11 cellular contexts compared by ENCODE assay signal in genomic region chr1:109891930-109892329, GRCh38. TPM values are rescaled to one million over a fixed set of nuclear protein-coding genes. Genes with fewer than 3 reads are reported as not detected.
DNase-seq lines count a peak whose midpoint lies in the region; ATAC-seq and TF ChIP-seq lines count a peak whose summit lies in the region.
"Had no signal": no experiment of that assay in that cellular context is flagged by ENCODE, and none has a peak within 500 bp of the region (broad histone marks: within the 10 kb centered on the region; RNA-seq: fewer than 3 reads in every experiment).

No MANE protein-coding gene starts in this region.

- H3K4me1 ChIP-seq in heart right ventricle (peaks cover 9 to 70% (median 51%) of the 10 kb centered on the region in 9 donors), mesenchymal stem cell (ENCODE audit: control insufficient read depth, insufficient read depth, low read depth, low read length) (peaks cover 15% of the 10 kb centered on the region), upper lobe of right lung (peaks cover 42% of the 10 kb centered on the region)
- H3K4me1 ChIP-seq: colonic mucosa, uterus had no signal

- no peaks in the 10 kb centered on the region for H3K9me3 Mint-ChIP-seq in activated naive CD8-positive, alpha-beta T cell treated with anti-CD3 and anti-CD28 coated beads, Interleukin-2, amount 50 U/mL, for 24 hours
- peaks cover 0 to 2% (median 0%) of the 10 kb centered on the region in 9 donors for H3K9me3 Mint-ChIP-seq in naive thymus-derived CD8-positive, alpha-beta T cell

- H2BK5ac ChIP-seq in mesenchymal stem cell (ENCODE audit: low read depth, low read length, poor library complexity, severe bottlenecking) = no peak overlapping the region

- no peak overlapping the region for H3K9ac ChIP-seq in mesenchymal stem cell (ENCODE audit: low read length)

- H2BK12ac ChIP-seq in mesenchymal stem cell (ENCODE audit: low read length in 2 of 2) = peak overlapping the region in 1 of 2 experiments; percentile 22

- intact Hi-C loops in heart right ventricle (cut with DNase I) (loop anchor here in 1 of 10 donors (5.0 kb wide), 1 partner anchor 40 kb away; no protein-coding TSS in a partner anchor), Right ventricle myocardium superior (cut with DNase I) (no loop called here), upper lobe of right lung (cut with DNase I) (no loop called here)

- H3K9me3 ChIP-seq in heart right ventricle = no peaks in the 10 kb centered on the region
- H3K9me3 ChIP-seq in mesenchymal stem cell (ENCODE audit: control insufficient read depth, low read length) = no peaks in the 10 kb centered on the region
- no peaks in the 10 kb centered on the region for H3K9me3 ChIP-seq in upper lobe of right lung
- H3K9me3 ChIP-seq: colonic mucosa, uterus had no signal

- peak overlapping the region; percentile 4 for H2BK120ac ChIP-seq in mesenchymal stem cell (ENCODE audit: low read depth, low read length)

- WGBS in heart right ventricle, 2 donors = 34 to 52% methylated on average over 7 of the region's 7 CpGs
- 79% methylated on average over 7 of the region's 7 CpGs for WGBS in mesenchymal stem cell

- peak overlapping the region in 1 of 2 experiments; percentile 5 for H3K4ac ChIP-seq in mesenchymal stem cell (ENCODE audit: low read depth in 1 of 2, low read length in 2 of 2)

- H3K27ac ChIP-seq in heart right ventricle = peak overlapping the region in 6 of 10 donors; percentile 25 to 74 (median 61)
- no peak overlapping the region for H3K27ac ChIP-seq in mesenchymal stem cell (ENCODE audit: low read length, poor library complexity, severe bottlenecking)
- H3K27ac ChIP-seq in upper lobe of right lung = peak overlapping the region; percentile 17
- H3K27ac ChIP-seq: colonic mucosa had no signal

- H3K4me3 ChIP-seq in heart right ventricle = no peak overlapping the region
- H3K4me3 ChIP-seq in mesenchymal stem cell (ENCODE audit: insufficient read depth in 1 of 2, low read depth in 1 of 2, low read length in 2 of 2) = no peak overlapping the region
- H3K4me3 ChIP-seq in upper lobe of right lung = no peak overlapping the region
- H3K4me3 ChIP-seq: colonic mucosa, uterus had no signal

- DNase-seq in heart right ventricle = no peak
- no peak for DNase-seq in Right ventricle myocardium superior
- no peak for DNase-seq in activated naive CD8-positive, alpha-beta T cell treated with anti-CD3 and anti-CD28 coated beads, Interleukin-2, amount 50 U/mL, for 24 hours
- DNase-seq in mesenchymal stem cell = peak; percentile 52
- DNase-seq in upper lobe of right lung = no peak
- no peak for DNase-seq in naive thymus-derived CD8-positive, alpha-beta T cell
- no peak for DNase-seq in SIG-M5 (lab: John Stamatoyannopoulos, UW)
- no peak for DNase-seq in iPS-NIHi11 (ENCODE audit: low spot score)
- DNase-seq: colonic mucosa, NCI-H774, uterus had no signal

- peak overlapping the region in 1 of 2 experiments; percentile 40 for H3K18ac ChIP-seq in mesenchymal stem cell (ENCODE audit: low read depth in 1 of 2, low read length in 2 of 2)

- no peak overlapping the region for H3K4me3 Mint-ChIP-seq in activated naive CD8-positive, alpha-beta T cell treated with anti-CD3 and anti-CD28 coated beads, Interleukin-2, amount 50 U/mL, for 24 hours
- H3K4me3 Mint-ChIP-seq in naive thymus-derived CD8-positive, alpha-beta T cell = no peak overlapping the region

- no peak overlapping the region for H4K91ac ChIP-seq in mesenchymal stem cell (ENCODE audit: low read length)

- TF ChIP-seq CTCF in heart right ventricle (IDR thresholded peaks at IDR 0.05) (no peak), upper lobe of right lung (IDR thresholded peaks at IDR 0.05) (no peak)

- H3K79me1 ChIP-seq in mesenchymal stem cell (replicated peaks; ENCODE audit: low read length, poor library complexity, severe bottlenecking) = no peaks in the 10 kb centered on the region

- H3K27ac Mint-ChIP-seq in activated naive CD8-positive, alpha-beta T cell treated with anti-CD3 and anti-CD28 coated beads, Interleukin-2, amount 50 U/mL, for 24 hours = peak overlapping the region; percentile 55
- no peak overlapping the region for H3K27ac Mint-ChIP-seq in naive thymus-derived CD8-positive, alpha-beta T cell

- H3K27me3 ChIP-seq in heart right ventricle (no peaks in the 10 kb centered on the region), mesenchymal stem cell (ENCODE audit: control insufficient read depth in 1 of 2, insufficient read depth in 1 of 2, low read length in 2 of 2) (no peaks in the 10 kb centered on the region), upper lobe of right lung (no peaks in the 10 kb centered on the region)
- H3K27me3 ChIP-seq: colonic mucosa, uterus had no signal

- H3K4me2 ChIP-seq in mesenchymal stem cell (ENCODE audit: low read length, poor library complexity, severe bottlenecking) = no peak overlapping the region

- H2AFZ ChIP-seq in mesenchymal stem cell (ENCODE audit: low read depth, low read length) = no peak overlapping the region

- ATAC-seq in heart right ventricle = peak in 2 of 8 donors; percentile 6 to 32
- ATAC-seq in Right ventricle myocardium superior (ENCODE audit: poor library complexity) = no peak
- no peak for ATAC-seq in activated naive CD8-positive, alpha-beta T cell treated with anti-CD3 and anti-CD28 coated beads, Interleukin-2, amount 50 U/mL, for 24 hours
- no peak for ATAC-seq in upper lobe of right lung
- no peak for ATAC-seq in naive thymus-derived CD8-positive, alpha-beta T cell

- H3K36me3 ChIP-seq in heart right ventricle = no peaks in the 10 kb centered on the region
- no peaks in the 10 kb centered on the region for H3K36me3 ChIP-seq in mesenchymal stem cell (ENCODE audit: control insufficient read depth in 1 of 2, insufficient read depth in 2 of 2, low read depth in 1 of 2, low read length in 2 of 2)
- H3K36me3 ChIP-seq in upper lobe of right lung = no peaks in the 10 kb centered on the region
- H3K36me3 ChIP-seq: colonic mucosa, uterus had no signal

- no peak overlapping the region for H2AK5ac ChIP-seq in mesenchymal stem cell (ENCODE audit: low read length, severe bottlenecking)

- H3K27me3 Mint-ChIP-seq in activated naive CD8-positive, alpha-beta T cell treated with anti-CD3 and anti-CD28 coated beads, Interleukin-2, amount 50 U/mL, for 24 hours = no peaks in the 10 kb centered on the region
- peaks cover 0 to 6% (median 0%) of the 10 kb centered on the region in 5 donors for H3K27me3 Mint-ChIP-seq in naive thymus-derived CD8-positive, alpha-beta T cell

- no peak overlapping the region for H2BK15ac ChIP-seq in mesenchymal stem cell (ENCODE audit: low read depth, poor library complexity, severe bottlenecking)

- POLR2A ChIA-PET in naive thymus-derived CD8-positive, alpha-beta T cell (lab: Charles Lee) = no interaction called here

- peaks cover 13% of the 10 kb centered on the region for H3K4me1 Mint-ChIP-seq in activated naive CD8-positive, alpha-beta T cell treated with anti-CD3 and anti-CD28 coated beads, Interleukin-2, amount 50 U/mL, for 24 hours
- peaks cover 0 to 19% (median 8%) of the 10 kb centered on the region in 4 donors for H3K4me1 Mint-ChIP-seq in naive thymus-derived CD8-positive, alpha-beta T cell

- H3K36me3 Mint-ChIP-seq in activated naive CD8-positive, alpha-beta T cell treated with anti-CD3 and anti-CD28 coated beads, Interleukin-2, amount 50 U/mL, for 24 hours (ENCODE audit: low read depth) = no peaks in the 10 kb centered on the region
- no peaks in the 10 kb centered on the region for H3K36me3 Mint-ChIP-seq in naive thymus-derived CD8-positive, alpha-beta T cell

- H3K23ac ChIP-seq in mesenchymal stem cell (ENCODE audit: low read length in 2 of 2) = no peak overlapping the region

- H4K8ac ChIP-seq in mesenchymal stem cell (ENCODE audit: low read length) = peak overlapping the region; percentile 59

- H3K14ac ChIP-seq in mesenchymal stem cell (ENCODE audit: low read length in 2 of 2) = no peak overlapping the region

RNA-seq across cellular contexts. Expression of gene CSF1, which starts 18.7 kb away (rescaled TPM):
- total RNA-seq in heart right ventricle = 10 to 100 TPM in 6 of 10 donors, 1 to 10 TPM in 4; 6.3 to 26.2 (median 12.3) TPM
- 10 to 100 TPM; 11.5 to 15.1 TPM for polyA plus RNA-seq in heart right ventricle
- 16.0 TPM for total RNA-seq in Right ventricle myocardium superior
- polyA plus RNA-seq in mesenchymal stem cell (2013, experiment 1 of 2) = 111 TPM
- 109 TPM for polyA plus RNA-seq in mesenchymal stem cell (2013, experiment 2 of 2)
- total RNA-seq in upper lobe of right lung = 79.8 TPM
- under 1 TPM; 0.27 to 0.44 TPM for total RNA-seq in naive thymus-derived CD8-positive, alpha-beta T cell
- 1 to 10 TPM in 2 of 3 donors, under 1 TPM in 1; 0.68 to 1.6 (median 1.1) TPM for polyA plus RNA-seq in naive thymus-derived CD8-positive, alpha-beta T cell

Comparison
In these comparisons a context has a peak if more than half of its experiments do, and no peak if none do; other contexts are left out.
1. RNA of gene CSF1, which starts 18.7 kb away (total RNA-seq): 79.8 TPM in upper lobe of right lung (single experiment), 16.0 TPM in Right ventricle myocardium superior (single experiment) and 6.3 to 26.2 TPM in heart right ventricle; 0.27 to 0.44 TPM in naive thymus-derived CD8-positive, alpha-beta T cell; every median in the first group is over 4 times any median in the second.